Comparison of ENCODE assay signal across 35 cellular contexts in the genomic region with DNA sequence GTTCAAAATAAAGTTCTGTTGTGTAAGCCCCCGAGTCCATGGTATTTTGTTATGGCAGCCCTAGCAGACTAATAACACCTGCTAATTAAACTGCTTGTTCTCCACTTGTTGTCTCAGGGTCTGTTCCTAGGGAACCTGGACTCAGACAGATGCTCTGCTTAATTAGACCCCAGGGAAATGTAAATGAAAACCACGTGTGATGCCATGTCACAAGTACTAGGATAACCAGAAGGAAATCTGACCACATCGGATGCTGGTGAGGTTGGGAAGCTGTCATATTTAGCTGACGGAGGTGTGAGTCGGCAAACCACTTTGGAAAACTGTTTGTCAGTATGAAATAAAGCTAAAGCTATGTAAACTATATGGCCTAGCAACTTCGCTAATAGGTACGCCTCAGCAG. TPM values are rescaled to one million over a fixed set of nuclear protein-coding genes. Genes with fewer than 3 reads are reported as not detected.
DNase-seq lines count a peak whose midpoint lies in the region; ATAC-seq, FAIRE-seq and TF ChIP-seq lines count a peak whose summit lies in the region.
"Had no signal": no experiment of that assay in that cellular context is flagged by ENCODE, and none has a peak within 500 bp of the region (broad histone marks: within the 10 kb centered on the region; RNA-seq: fewer than 3 reads in every experiment).

No MANE protein-coding gene starts in this region.

- DNase-seq in NCI-H1417 (lab: John Stamatoyannopoulos, UW) (peak in 2 of 3 experiments; percentile 17 to 80), NCI-H1417 treated with DMSO at 0.1 percent for 48 hours (lab: John Stamatoyannopoulos, UW) (no peak), NCI-H146 treated with DMSO at 0.1 percent for 48 hours (lab: John Stamatoyannopoulos, UW; ENCODE audit: unreplicated experiment) (peak; percentile 47), NCI-H526 treated with DMSO at 0.1 percent for 48 hours (lab: John Stamatoyannopoulos, UW) (peak; percentile 92), fibroblast of mammary gland (ENCODE audit: low read depth) (peak; percentile 22), frontal cortex (ENCODE audit: low spot score in 2 of 2) (no peak), epidermal melanocyte (ENCODE audit: insufficient read length, low spot score) (no peak)
- DNase-seq: activated CD4-positive, alpha-beta T cell treated with anti-CD3 and anti-CD28 coated beads, Interleukin-2, amount 50 U/mL, for 48 hours; activated CD4-positive, CD25-positive, alpha-beta regulatory T cell treated with anti-CD3 and anti-CD28 coated beads, Interleukin-2, amount 50 U/mL, for 72 hours; activated gamma-delta T cell treated with Interleukin-2 at 50 U/mL for 16 hours; activated naive CD8-positive, alpha-beta T cell treated with anti-CD3 and anti-CD28 coated beads, Interleukin-2, amount 10 ng/mL, durations not matched to agents 7 days and 5 days; activated T-cell treated with anti-CD3 and anti-CD28 coated beads, Interleukin-2, amount 50 U/mL, for 48 hours; AML-193; CD4-positive, CD25-positive, alpha-beta regulatory T cell; colonic mucosa; effector CD4-positive, alpha-beta T cell; H7; hypothalamus; naive thymus-derived CD8-positive, alpha-beta T cell; OCI-M1; psoas muscle; sigmoid colon; stimulated activated CD4-positive, alpha-beta T cell treated with anti-CD3 and anti-CD28 coated beads, Interleukin-4, amount 100 ng/mL, for 1 hour; stomach; T-helper 17 cell; uterus had no signal

- no peak for ATAC-seq in GM18511 (IDR thresholded peaks at IDR 0.05; ENCODE audit: unreplicated experiment)
- ATAC-seq: naive thymus-derived CD8-positive, alpha-beta T cell; T-helper 17 cell had no signal

- no peak overlapping the region for H3K4me3 ChIP-seq in fibroblast of mammary gland (ENCODE audit: control insufficient read depth, low read depth, low read length)
- H3K4me3 ChIP-seq: ascending aorta, cardiac muscle cell, colonic mucosa, lung, psoas muscle, sigmoid colon, stomach, uterus had no signal

- no peak for FAIRE-seq in frontal cortex (lab: Jason Lieb, UNC)
- FAIRE-seq: A204.1, D721Med, GM12891, TTC549 had no signal

- no peak for TF ChIP-seq CTCF in fibroblast of mammary gland (conservative IDR thresholded peaks at IDR 0.05; ENCODE audit: control insufficient read depth, insufficient read depth, low read depth, low read length)

RNA-seq across cellular contexts. Expression of a gene that starts 19.6 kb away (rescaled TPM):
- not detected for total RNA-seq in frontal cortex
- total RNA-seq: activated naive CD8-positive, alpha-beta T cell treated with anti-CD3 and anti-CD28 coated beads, Interleukin-2, amount 10 ng/mL, durations not matched to agents 7 days and 5 days; ascending aorta; naive thymus-derived CD8-positive, alpha-beta T cell; psoas muscle; SK-MEL-5 had no signal

Comparison
In these comparisons a context has a peak if more than half of its experiments do, and no peak if none do; other contexts are left out.
1. DNase-seq: peak in NCI-H1417 (2 of 3), NCI-H146 treated with DMSO at 0.1 percent for 48 hours (single experiment), NCI-H526 treated with DMSO at 0.1 percent for 48 hours (single experiment) and fibroblast of mammary gland (single experiment); none in NCI-H1417 treated with DMSO at 0.1 percent for 48 hours (single experiment), frontal cortex (0 of 2) and epidermal melanocyte (single experiment).